ENCODE assay signal across 20 cellular contexts in genomic region chr4:130053723-130054122, GRCh38.
DNase-seq lines count a peak whose midpoint lies in the region; ATAC-seq and TF ChIP-seq lines count a peak whose summit lies in the region.
"Had no signal": no experiment of that assay in that cellular context is flagged by ENCODE, and none has a peak within 500 bp of the region (broad histone marks: within the 10 kb centered on the region; RNA-seq: fewer than 3 reads in every experiment).

No MANE protein-coding gene starts in this region.

- H3K27me3 Mint-ChIP-seq in endothelial cell (ENCODE audit: unreplicated experiment), result no peaks in the 10 kb centered on the region
- H3K27me3 Mint-ChIP-seq: CD4-positive, CD25-positive, alpha-beta regulatory T cell had no signal

- 0 out of 2 replicates have a peak overlapping the region, but pooled peaks have one; percentile 28 for H2AFZ ChIP-seq in Loucy (ENCODE audit: low read length)

- peaks cover 6% of the 10 kb centered on the region for H3K4me1 Mint-ChIP-seq in endothelial cell (ENCODE audit: unreplicated experiment)
- H3K4me1 Mint-ChIP-seq: CD4-positive, CD25-positive, alpha-beta regulatory T cell had no signal

- no peaks in the 10 kb centered on the region for H3F3A ChIP-seq in Loucy (ENCODE audit: low read depth)

- H3K27ac ChIP-seq in uterus, result no peak overlapping the region
- H3K27ac ChIP-seq: SJSA1 had no signal

- intact Hi-C loops in Right ventricle myocardium inferior (cut with DNase I) (no loop called here), left cardiac atrium (cut with DNase I) (no loop called here), uterus (cut with DNase I; ENCODE audit: low total_unique reads) (no loop called here)

- no peaks in the 10 kb centered on the region for H3K9me2 ChIP-seq in Loucy (replicated peaks; ENCODE audit: low read depth, low read length)

- H3K4me3 ChIP-seq in Loucy (ENCODE audit: low read length, poor library complexity, severe bottlenecking), result no peak overlapping the region
- H3K4me3 ChIP-seq in uterus, result no peak overlapping the region
- H3K4me3 ChIP-seq: MG63, SJSA1 had no signal

- H3K4me2 ChIP-seq in Loucy (ENCODE audit: low read depth, low read length, poor library complexity, severe bottlenecking), result no peak overlapping the region

- no peak for TF ChIP-seq CTCF in Loucy (conservative IDR thresholded peaks at IDR 0.05; ENCODE audit: low read length)
- no peak for TF ChIP-seq CTCF in endothelial cell (IDR thresholded peaks at IDR 0.05; ENCODE audit: unreplicated experiment)
- TF ChIP-seq CTCF in uterus (IDR thresholded peaks at IDR 0.05), result no peak

- H3K9ac ChIP-seq in Loucy (ENCODE audit: low read depth, low read length, poor library complexity, severe bottlenecking), result no peak overlapping the region

- no peak overlapping the region for H3K4me3 Mint-ChIP-seq in endothelial cell (ENCODE audit: unreplicated experiment)
- H3K4me3 Mint-ChIP-seq: CD4-positive, CD25-positive, alpha-beta regulatory T cell had no signal

- no peaks in the 10 kb centered on the region for H4K20me1 ChIP-seq in Loucy (ENCODE audit: insufficient read depth, low read length, poor library complexity, severe bottlenecking)

- TF ChIP-seq POLR2A in uterus (IDR thresholded peaks at IDR 0.05), result no peak

- H3K79me2 ChIP-seq in Loucy (ENCODE audit: insufficient read depth, low read length), result no peaks in the 10 kb centered on the region

- H3K36me3 ChIP-seq in Loucy (ENCODE audit: insufficient read depth, low read length), result no peaks in the 10 kb centered on the region
- H3K36me3 ChIP-seq in uterus, result no peaks in the 10 kb centered on the region
- H3K36me3 ChIP-seq: MG63, SJSA1 had no signal

- DNase-seq in Right ventricle myocardium inferior (ENCODE audit: missing footprints) (peak; percentile 20), left cardiac atrium (no peak), endothelial cell (ENCODE audit: low spot score) (no peak), nucleus accumbens (lab: John Stamatoyannopoulos, UW) (no peak), foreskin melanocyte (no peak), hepatic stellate cell (ENCODE audit: low spot score) (no peak), uterus (no peak)
- DNase-seq: Caco-2; CD4-positive, CD25-positive, alpha-beta regulatory T cell; DMS 273 treated with DMSO at 0.1 percent for 48 hours; EL; HCEC 1CT; Kasumi-1; MG63; NCI-H187; NCI-H2107; NCI-H510A; T-helper 1 cell had no signal

- peak overlapping the region; percentile 19 for H3K27ac Mint-ChIP-seq in endothelial cell (ENCODE audit: unreplicated experiment)
- H3K27ac Mint-ChIP-seq: CD4-positive, CD25-positive, alpha-beta regulatory T cell had no signal

- H3K4me1 ChIP-seq in Loucy (ENCODE audit: insufficient read depth, low read length, poor library complexity, severe bottlenecking) (no peaks in the 10 kb centered on the region), uterus (no peaks in the 10 kb centered on the region)
- H3K4me1 ChIP-seq: Caco-2, SJSA1 had no signal

- H3K9me3 ChIP-seq in Loucy (ENCODE audit: insufficient read depth, low read depth, low read length) (no peaks in the 10 kb centered on the region), uterus (no peaks in the 10 kb centered on the region)
- H3K9me3 ChIP-seq: Caco-2, MG63, SJSA1 had no signal

- peaks cover 3% of the 10 kb centered on the region for H3K36me3 Mint-ChIP-seq in endothelial cell (ENCODE audit: low read depth, unreplicated experiment)

- no peak for ATAC-seq in Right ventricle myocardium inferior
- no peak for ATAC-seq in left cardiac atrium

- H3K9me3 Mint-ChIP-seq in endothelial cell (ENCODE audit: unreplicated experiment), result no peaks in the 10 kb centered on the region

- no peaks in the 10 kb centered on the region for H3K27me3 ChIP-seq in Loucy (ENCODE audit: insufficient read depth, low read length, poor library complexity, severe bottlenecking)
- H3K27me3 ChIP-seq in uterus, result no peaks in the 10 kb centered on the region
- H3K27me3 ChIP-seq: MG63, SJSA1 had no signal
